8 cellular contexts compared by ENCODE assay signal in genomic region chr20:55937283-55937682, GRCh38.
"Had no signal": no experiment of that assay in that cellular context is flagged by ENCODE, and none has a peak within 500 bp of the region (broad histone marks: within the 10 kb centered on the region; RNA-seq: fewer than 3 reads in every experiment).

No MANE protein-coding gene starts in this region.

- H3K27me3 Mint-ChIP-seq: IgD-negative memory B cell had no signal

- H3K4me3 ChIP-seq: K562 had no signal

- H3K4me2 ChIP-seq: KMS-11 had no signal

- ATAC-seq: HepG2, K562 had no signal

- H3K27ac ChIP-seq: HL-60, KMS-11 had no signal

- H3K9ac ChIP-seq: KMS-11 had no signal

- H3K27ac Mint-ChIP-seq: IgD-negative memory B cell had no signal

- DNase-seq: IMR-90, KBM-7, KG1 had no signal

- FAIRE-seq: HepG2, K562 had no signal

- H3K4me3 Mint-ChIP-seq: IgD-negative memory B cell had no signal
